8 cellular contexts compared by ENCODE assay signal in the genomic region with DNA sequence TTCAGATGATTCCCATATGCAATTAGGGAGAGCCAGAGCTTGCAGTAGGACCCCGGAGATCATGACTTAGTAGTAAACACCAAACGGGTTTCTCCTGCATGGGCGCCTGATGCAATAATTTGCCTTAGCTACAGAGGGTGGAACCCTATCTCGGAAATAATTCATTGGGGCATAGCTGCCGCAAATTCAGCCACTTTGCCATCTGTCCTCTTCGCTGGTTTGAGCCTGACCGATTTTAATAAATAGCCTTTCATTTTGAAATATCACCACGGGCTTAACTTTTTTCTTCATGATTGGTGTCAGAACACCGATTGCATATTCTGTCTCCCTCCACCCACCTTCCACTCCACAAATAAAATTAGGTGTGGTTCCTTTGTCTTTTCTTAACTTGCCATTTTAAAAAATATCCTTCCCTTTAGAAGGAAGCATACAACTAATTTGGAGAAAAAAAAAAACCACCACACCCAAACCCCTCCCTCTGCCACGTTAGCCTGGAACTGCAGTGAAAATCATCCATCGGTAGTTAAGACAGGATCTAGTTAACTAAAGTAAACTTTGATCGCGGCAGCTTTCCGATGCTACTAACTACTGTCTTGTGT. TPM values are rescaled to one million over a fixed set of nuclear protein-coding genes. Genes with fewer than 3 reads are reported as not detected.
DNase-seq lines count a peak whose midpoint lies in the region; ATAC-seq and TF ChIP-seq lines count a peak whose summit lies in the region.

No MANE protein-coding gene starts in this region.

- peak; percentile 30 for DNase-seq in DMS114 treated with DMSO at 0.1 percent for 48 hours (lab: John Stamatoyannopoulos, UW; ENCODE audit: unreplicated experiment)
- peak; percentile 8 for DNase-seq in HK-2 (ENCODE audit: unreplicated experiment)
- DNase-seq in natural killer cell = no peak

- TF ChIP-seq CTCF in natural killer cell (IDR thresholded peaks at IDR 0.05) = no peak

- H3K27ac Mint-ChIP-seq in natural killer cell = peak overlapping the region; percentile 94 to 99

- no peaks in the 10 kb centered on the region for H3K9me3 Mint-ChIP-seq in natural killer cell

- peak overlapping the region; percentile 100 for H3K9ac ChIP-seq in endocrine pancreas (ENCODE audit: control insufficient read depth, insufficient read depth, low read length)

- no peaks in the 10 kb centered on the region for H3K9me3 ChIP-seq in endocrine pancreas (ENCODE audit: control insufficient read depth, low read length)

- no peaks in the 10 kb centered on the region for H3K27me3 Mint-ChIP-seq in natural killer cell (ENCODE audit: low read depth in 2 of 2)

- no peaks in the 10 kb centered on the region for H3K36me3 ChIP-seq in endocrine pancreas (ENCODE audit: control insufficient read depth, insufficient read depth, low read length)

- H3K27me3 ChIP-seq in endocrine pancreas (ENCODE audit: control insufficient read depth, insufficient read depth, low read length) = no peaks in the 10 kb centered on the region

- no peaks in the 10 kb centered on the region for H3K36me3 Mint-ChIP-seq in natural killer cell

- intact Hi-C loops in natural killer cell (cut with micrococcal nuclease) = no loop called here

- peak overlapping the region; percentile 99 for H3K4me3 ChIP-seq in endocrine pancreas (ENCODE audit: control insufficient read depth, insufficient read depth, low read length)

- ATAC-seq in SK-N-SH treated with all-trans-retinoic acid at 6 μM for 48 hours (peak; percentile 36), natural killer cell (no peak), HG03045 (IDR thresholded peaks at IDR 0.05; ENCODE audit: unreplicated experiment) (no peak), GM19455 (IDR thresholded peaks at IDR 0.05; ENCODE audit: unreplicated experiment) (no peak), HG03439 (IDR thresholded peaks at IDR 0.05; ENCODE audit: unreplicated experiment) (no peak)

- H3K4me1 Mint-ChIP-seq in natural killer cell = peaks cover 37 to 50% of the 10 kb centered on the region in 2 donors

- H3K4me1 ChIP-seq in endocrine pancreas (ENCODE audit: control insufficient read depth, insufficient read depth, low read length) = peaks cover 8% of the 10 kb centered on the region

- peak overlapping the region; percentile 96 for H3K4me3 Mint-ChIP-seq in natural killer cell

TF ChIP-seq in SK-N-SH treated with all-trans-retinoic acid at 6 μM for 48 hours, 23 proteins besides CTCF, POLR2A, EP300 and RAD21:
- TF ChIP-seq OSR1 (CRISPR knock-in tag; IDR thresholded peaks at IDR 0.05) (no peak), RARB (CRISPR knock-in tag; IDR thresholded peaks at IDR 0.05) (no peak), CSDC2 (CRISPR knock-in tag; IDR thresholded peaks at IDR 0.05) (no peak), TOX (CRISPR knock-in tag; IDR thresholded peaks at IDR 0.05; ENCODE audit: borderline replicate concordance) (no peak), ESRRG (CRISPR knock-in tag; IDR thresholded peaks at IDR 0.05) (no peak)
- TF ChIP-seq, protein P1, sequence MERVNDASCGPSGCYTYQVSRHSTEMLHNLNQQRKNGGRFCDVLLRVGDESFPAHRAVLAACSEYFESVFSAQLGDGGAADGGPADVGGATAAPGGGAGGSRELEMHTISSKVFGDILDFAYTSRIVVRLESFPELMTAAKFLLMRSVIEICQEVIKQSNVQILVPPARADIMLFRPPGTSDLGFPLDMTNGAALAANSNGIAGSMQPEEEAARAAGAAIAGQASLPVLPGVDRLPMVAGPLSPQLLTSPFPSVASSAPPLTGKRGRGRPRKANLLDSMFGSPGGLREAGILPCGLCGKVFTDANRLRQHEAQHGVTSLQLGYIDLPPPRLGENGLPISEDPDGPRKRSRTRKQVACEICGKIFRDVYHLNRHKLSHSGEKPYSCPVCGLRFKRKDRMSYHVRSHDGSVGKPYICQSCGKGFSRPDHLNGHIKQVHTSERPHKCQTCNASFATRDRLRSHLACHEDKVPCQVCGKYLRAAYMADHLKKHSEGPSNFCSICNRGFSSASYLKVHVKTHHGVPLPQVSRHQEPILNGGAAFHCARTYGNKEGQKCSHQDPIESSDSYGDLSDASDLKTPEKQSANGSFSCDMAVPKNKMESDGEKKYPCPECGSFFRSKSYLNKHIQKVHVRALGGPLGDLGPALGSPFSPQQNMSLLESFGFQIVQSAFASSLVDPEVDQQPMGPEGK (CRISPR knock-in tag; IDR thresholded peaks at IDR 0.05; ENCODE audit: borderline replicate concordance) = no peak
TF ChIP-seq in SK-N-SH treated with all-trans-retinoic acid at 6 μM for 48 hours: peak in this region for 0.

RNA-seq across cellular contexts. Expression of a gene that starts 1.5 kb away (rescaled TPM):
- 100 to 1,000 TPM in 1 of 3 donors, 10 to 100 TPM in 2; 80.2 to 107 (median 92.4) TPM for total RNA-seq in natural killer cell
